In the genomic region with DNA sequence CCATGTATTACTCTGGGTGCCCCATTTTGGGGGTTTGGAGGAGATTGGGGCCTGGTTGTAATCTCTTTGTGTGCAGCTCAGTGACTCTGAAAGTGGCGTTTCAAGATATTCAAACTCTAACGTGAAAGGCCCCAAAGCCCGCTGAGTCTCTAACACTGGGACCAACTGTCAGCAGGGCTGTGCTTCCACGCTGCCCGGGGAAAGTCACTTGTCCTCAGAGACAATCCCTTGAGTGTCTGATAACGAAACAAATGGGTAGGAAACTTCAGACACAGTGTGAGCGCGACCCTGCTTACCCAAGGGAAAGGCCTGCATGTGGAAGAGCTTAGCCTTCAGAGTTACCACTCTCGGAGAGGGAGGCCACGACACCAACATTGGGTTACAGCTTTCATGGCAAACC, we compare ENCODE assay signal across 14 cellular contexts. TPM values are rescaled to one million over a fixed set of nuclear protein-coding genes. Genes with fewer than 3 reads are reported as not detected.
DNase-seq lines count a peak whose midpoint lies in the region; ATAC-seq and TF ChIP-seq lines count a peak whose summit lies in the region.
"Had no signal": no experiment of that assay in that cellular context is flagged by ENCODE, and none has a peak within 500 bp of the region (broad histone marks: within the 10 kb centered on the region; RNA-seq: fewer than 3 reads in every experiment).

No MANE protein-coding gene starts in this region.

- no peaks in the 10 kb centered on the region for H3K9me3 ChIP-seq in CD8-positive, alpha-beta memory T cell (ENCODE audit: low read length)
- H3K9me3 ChIP-seq in PC-3 (ENCODE audit: low read length) = no peaks in the 10 kb centered on the region
- no peaks in the 10 kb centered on the region; the same call in 1 of the 2 replicates for H3K9me3 ChIP-seq in Caco-2

- no peaks in the 10 kb centered on the region for H3K9me2 ChIP-seq in PC-3 (replicated peaks; ENCODE audit: low read length)

- intact Hi-C loops in PC-3 (cut with micrococcal nuclease) (loop anchor here (5.0 kb wide), 1 partner anchor 113 kb away; no protein-coding TSS in a partner anchor), Caco-2 (cut with micrococcal nuclease; ENCODE audit: unreplicated experiment) (no loop called here)

- CTCF ChIA-PET in CD8-positive, alpha-beta memory T cell (lab: Charles Lee) = interaction anchor here (1.2 to 4.5 kb wide), 16 partner anchors 9 to 145 kb away, joined by 3 to 27 read pairs (median 8); no protein-coding TSS in a partner anchor
- CTCF ChIA-PET in PC-3 (lab: Charles Lee) (no interaction called here), Caco-2 (lab: Charles Lee) (no interaction called here)

- peak overlapping the region; percentile 64 for H3K27ac ChIP-seq in CD8-positive, alpha-beta memory T cell (ENCODE audit: low read depth, low read length)
- H3K27ac ChIP-seq in PC-3 (ENCODE audit: low read length) = peak overlapping the region; percentile 60; the same call in 1 of the 2 replicates

- no peaks in the 10 kb centered on the region for H4K20me1 ChIP-seq in PC-3 (ENCODE audit: low read length)

- peaks cover 63% of the 10 kb centered on the region for H3K4me1 ChIP-seq in CD8-positive, alpha-beta memory T cell (ENCODE audit: insufficient read depth, low read length)
- H3K4me1 ChIP-seq in PC-3 (ENCODE audit: insufficient read depth, low read length) = peaks cover 19% of the 10 kb centered on the region
- no peaks in the 10 kb centered on the region for H3K4me1 ChIP-seq in Caco-2

- peak overlapping the region; percentile 89 to 95 (median 89) for H3K4me3 Mint-ChIP-seq in CD8-positive, alpha-beta memory T cell
- H3K4me3 Mint-ChIP-seq in activated naive CD4-positive, alpha-beta T cell treated with anti-CD3 and anti-CD28 coated beads, Interleukin-2, amount 50 U/mL, for 24 hours = peak overlapping the region; percentile 89
- H3K4me3 Mint-ChIP-seq in neural crest cell (no peak overlapping the region), Caco-2 (ENCODE audit: unreplicated experiment) (no peak overlapping the region)

- peaks cover 0 to 6% (median 4%) of the 10 kb centered on the region in 5 donors for H3K9me3 Mint-ChIP-seq in CD8-positive, alpha-beta memory T cell
- peaks cover 5% of the 10 kb centered on the region for H3K9me3 Mint-ChIP-seq in activated naive CD4-positive, alpha-beta T cell treated with anti-CD3 and anti-CD28 coated beads, Interleukin-2, amount 50 U/mL, for 24 hours
- H3K9me3 Mint-ChIP-seq in neural crest cell = no peaks in the 10 kb centered on the region
- peaks cover 12% of the 10 kb centered on the region for H3K9me3 Mint-ChIP-seq in Caco-2 (ENCODE audit: unreplicated experiment)

- peak in 1 of 5 donors; percentile 45 for DNase-seq in CD8-positive, alpha-beta memory T cell
- DNase-seq in PC-3 (no peak), neural crest cell (ENCODE audit: low read depth, low spot score) (no peak), hippocampal formation (lab: John Stamatoyannopoulos, UW) (no peak), NCI-H748 treated with DMSO at 0.1 percent for 48 hours (lab: John Stamatoyannopoulos, UW) (no peak), Caco-2 (no peak)
- DNase-seq: activated gamma-delta T cell, MM.1S had no signal

- peaks cover 21% of the 10 kb centered on the region for H3K36me3 ChIP-seq in CD8-positive, alpha-beta memory T cell (ENCODE audit: insufficient read depth, low read length)
- H3K36me3 ChIP-seq in PC-3 (ENCODE audit: low read depth, low read length) = no peaks in the 10 kb centered on the region
- H3K36me3 ChIP-seq in Caco-2 (ENCODE audit: control insufficient read depth, insufficient read depth, low read length) = no peaks in the 10 kb centered on the region

- H3K27ac Mint-ChIP-seq in CD8-positive, alpha-beta memory T cell = peak overlapping the region; percentile 83 to 99 (median 96)
- peak overlapping the region; percentile 90 for H3K27ac Mint-ChIP-seq in activated naive CD4-positive, alpha-beta T cell treated with anti-CD3 and anti-CD28 coated beads, Interleukin-2, amount 50 U/mL, for 24 hours
- H3K27ac Mint-ChIP-seq in neural crest cell (ENCODE audit: unreplicated experiment) = peak overlapping the region; percentile 86
- H3K27ac Mint-ChIP-seq in Caco-2 (ENCODE audit: unreplicated experiment) = no peak overlapping the region

- no peaks in the 10 kb centered on the region for H3F3A ChIP-seq in PC-3 (ENCODE audit: low read length, unreplicated experiment)

- no peak overlapping the region for H2AFZ ChIP-seq in PC-3 (ENCODE audit: low read length)

- ATAC-seq in PC-3 = no peak

- H3K27me3 Mint-ChIP-seq in CD8-positive, alpha-beta memory T cell = no peaks in the 10 kb centered on the region
- no peaks in the 10 kb centered on the region for H3K27me3 Mint-ChIP-seq in activated naive CD4-positive, alpha-beta T cell treated with anti-CD3 and anti-CD28 coated beads, Interleukin-2, amount 50 U/mL, for 24 hours
- H3K27me3 Mint-ChIP-seq in neural crest cell (ENCODE audit: low read depth) (no peaks in the 10 kb centered on the region), Caco-2 (ENCODE audit: insufficient read depth, unreplicated experiment) (no peaks in the 10 kb centered on the region)

- TF ChIP-seq CTCF in PC-3 (conservative IDR thresholded peaks at IDR 0.05; ENCODE audit: low read depth, low read length) (no peak), neural crest cell (conservative IDR thresholded peaks at IDR 0.05) (no peak), Caco-2 (IDR thresholded peaks at IDR 0.05; ENCODE audit: insufficient read depth in 1 of 2, low read depth in 1 of 2, low read length in 1 of 2, severe bottlenecking in 1 of 2, unreplicated experiment in 1 of 2) (no peak)

- POLR2A ChIA-PET in CD8-positive, alpha-beta memory T cell (lab: Charles Lee) = interaction anchor here (1.4 to 3.5 kb wide), 9 partner anchors 9 to 184 kb away, joined by 3 to 45 read pairs (median 8); partner anchors contain the start of gene SLC37A1
- POLR2A ChIA-PET in PC-3 (lab: Charles Lee; ENCODE audit: unreplicated experiment) = interaction anchor here (0.5 kb wide), 1 partner anchor 17 kb away, joined by 5 read pairs; no protein-coding TSS in a partner anchor
- POLR2A ChIA-PET in Caco-2 (lab: Charles Lee) = no interaction called here

- peaks cover 16 to 38% (median 17%) of the 10 kb centered on the region in 3 donors for H3K36me3 Mint-ChIP-seq in CD8-positive, alpha-beta memory T cell
- H3K36me3 Mint-ChIP-seq in activated naive CD4-positive, alpha-beta T cell treated with anti-CD3 and anti-CD28 coated beads, Interleukin-2, amount 50 U/mL, for 24 hours = peaks cover 9% of the 10 kb centered on the region
- H3K36me3 Mint-ChIP-seq in neural crest cell (ENCODE audit: low read depth) (no peaks in the 10 kb centered on the region), Caco-2 (ENCODE audit: insufficient read depth, unreplicated experiment) (no peaks in the 10 kb centered on the region)

- H3K4me2 ChIP-seq in PC-3 (ENCODE audit: low read length) = no peak overlapping the region

- no peak overlapping the region for H3K9ac ChIP-seq in PC-3 (ENCODE audit: low read length)

- H3K4me3 ChIP-seq in CD8-positive, alpha-beta memory T cell (ENCODE audit: low read length) = peak overlapping the region; percentile 86
- H3K4me3 ChIP-seq in PC-3 (ENCODE audit: low read length) (no peak overlapping the region), Caco-2 (ENCODE audit: low read depth, low read length) (no peak overlapping the region)

- H3K27me3 ChIP-seq in CD8-positive, alpha-beta memory T cell (ENCODE audit: insufficient read depth, low read length, poor library complexity, severe bottlenecking) = no peaks in the 10 kb centered on the region
- H3K27me3 ChIP-seq in PC-3 (ENCODE audit: low read length) (no peaks in the 10 kb centered on the region), Caco-2 (replicated peaks; ENCODE audit: control insufficient read depth, insufficient read depth, low read length) (no peaks in the 10 kb centered on the region)

- no peaks in the 10 kb centered on the region for H3K79me2 ChIP-seq in PC-3 (ENCODE audit: low read length)

- BruUV-seq in PC-3 (replicated peaks; lab: Mats Ljungman, UMichigan) (no TSS peak), Caco-2 (replicated peaks; lab: Mats Ljungman, UMichigan) (no TSS peak)

- H3K4me1 Mint-ChIP-seq in CD8-positive, alpha-beta memory T cell = peaks cover 61 to 73% (median 71%) of the 10 kb centered on the region in 3 donors
- peaks cover 73% of the 10 kb centered on the region for H3K4me1 Mint-ChIP-seq in activated naive CD4-positive, alpha-beta T cell treated with anti-CD3 and anti-CD28 coated beads, Interleukin-2, amount 50 U/mL, for 24 hours
- H3K4me1 Mint-ChIP-seq in neural crest cell = peaks cover 18% of the 10 kb centered on the region
- H3K4me1 Mint-ChIP-seq in Caco-2 (ENCODE audit: low read depth, unreplicated experiment) = no peaks in the 10 kb centered on the region

RNA-seq across cellular contexts. Expression of gene UBASH3A, which starts 0.8 kb away (rescaled TPM):
- total RNA-seq in CD8-positive, alpha-beta memory T cell = 10 to 100 TPM; 36.4 to 38.7 TPM
- polyA plus RNA-seq in CD8-positive, alpha-beta memory T cell = 55.1 TPM
- total RNA-seq in PC-3 (2014; rRNA removed) = 1.0 TPM in 1 of 2 replicates, not detected in the other
- total RNA-seq in neural crest cell = not detected in 2 replicates
- total RNA-seq in Caco-2 (2022) = not detected in 2 replicates
- total RNA-seq: endothelial cell of umbilical vein, glomerular endothelial cell, kidney epithelial cell, pulmonary artery endothelial cell, SK-MEL-5 had no signal
- polyA plus RNA-seq: endothelial cell of umbilical vein had no signal

RNA-seq across cellular contexts. Expression of gene TMPRSS3, which starts 8.7 kb away (rescaled TPM):
- total RNA-seq in CD8-positive, alpha-beta memory T cell = 10 to 100 TPM; 19.6 to 20.4 TPM
- 2.0 TPM for polyA plus RNA-seq in CD8-positive, alpha-beta memory T cell
- total RNA-seq in PC-3 (2014; rRNA removed) (not detected in 2 replicates), neural crest cell (not detected in 2 replicates), Caco-2 (2022) (not detected in 2 replicates)
- total RNA-seq: endothelial cell of umbilical vein, glomerular endothelial cell, pulmonary artery endothelial cell had no signal
- polyA plus RNA-seq: endothelial cell of umbilical vein had no signal

RNA-seq across cellular contexts. Expression of gene TFF1, which starts 38.2 kb away (rescaled TPM):
- not detected for total RNA-seq in CD8-positive, alpha-beta memory T cell
- polyA plus RNA-seq in CD8-positive, alpha-beta memory T cell = not detected
- 99.2 and 111 TPM in 2 replicates for total RNA-seq in PC-3 (2014; rRNA removed)
- total RNA-seq in neural crest cell = not detected in 2 replicates
- total RNA-seq in Caco-2 (2022) = 9.8 and 26.3 TPM in 2 replicates
- total RNA-seq: endothelial cell of umbilical vein, glomerular endothelial cell, kidney epithelial cell, pulmonary artery endothelial cell, SK-MEL-5 had no signal
- polyA plus RNA-seq: endothelial cell of umbilical vein had no signal

RNA-seq across cellular contexts. Expression of gene TFF2, which starts 53.7 kb away (rescaled TPM):
- not detected for total RNA-seq in CD8-positive, alpha-beta memory T cell
- polyA plus RNA-seq in CD8-positive, alpha-beta memory T cell = not detected
- 21.1 and 22.9 TPM in 2 replicates for total RNA-seq in PC-3 (2014; rRNA removed)
- not detected in 2 replicates for total RNA-seq in neural crest cell
- 1.2 and 3.4 TPM in 2 replicates for total RNA-seq in Caco-2 (2022)
- total RNA-seq: endothelial cell of umbilical vein, glomerular endothelial cell, kidney epithelial cell, pulmonary artery endothelial cell, SK-MEL-5 had no signal
- polyA plus RNA-seq: endothelial cell of umbilical vein had no signal

Comparison
In these comparisons a context has a peak if more than half of its experiments do, and no peak if none do; other contexts are left out.
1. H3K4me3 Mint-ChIP-seq: peak in CD8-positive, alpha-beta memory T cell (7 of 7) and activated naive CD4-positive, alpha-beta T cell treated with anti-CD3 and anti-CD28 coated beads, Interleukin-2, amount 50 U/mL, for 24 hours (single experiment); none in neural crest cell (single experiment) and Caco-2 (single experiment).
2. RNA of gene UBASH3A, which starts 0.8 kb away (total RNA-seq): 36.4 to 38.7 TPM in CD8-positive, alpha-beta memory T cell; 1.0 TPM in PC-3, not detected in neural crest cell and not detected in Caco-2; every median in the first group is over 10 times any median in the second.
3. RNA of gene TMPRSS3, which starts 8.7 kb away (total RNA-seq): 19.6 to 20.4 TPM in CD8-positive, alpha-beta memory T cell; not detected in neural crest cell, not detected in PC-3 and not detected in Caco-2; every median in the first group is over 10 times any median in the second.
4. RNA of gene TFF1, which starts 38.2 kb away (total RNA-seq): 99.2 to 111 TPM in PC-3 and 9.8 to 26.3 TPM in Caco-2; not detected in CD8-positive, alpha-beta memory T cell and not detected in neural crest cell; every median in the first group is over 10 times any median in the second.